Comparison of ENCODE assay signal across 15 cellular contexts in the genomic region with DNA sequence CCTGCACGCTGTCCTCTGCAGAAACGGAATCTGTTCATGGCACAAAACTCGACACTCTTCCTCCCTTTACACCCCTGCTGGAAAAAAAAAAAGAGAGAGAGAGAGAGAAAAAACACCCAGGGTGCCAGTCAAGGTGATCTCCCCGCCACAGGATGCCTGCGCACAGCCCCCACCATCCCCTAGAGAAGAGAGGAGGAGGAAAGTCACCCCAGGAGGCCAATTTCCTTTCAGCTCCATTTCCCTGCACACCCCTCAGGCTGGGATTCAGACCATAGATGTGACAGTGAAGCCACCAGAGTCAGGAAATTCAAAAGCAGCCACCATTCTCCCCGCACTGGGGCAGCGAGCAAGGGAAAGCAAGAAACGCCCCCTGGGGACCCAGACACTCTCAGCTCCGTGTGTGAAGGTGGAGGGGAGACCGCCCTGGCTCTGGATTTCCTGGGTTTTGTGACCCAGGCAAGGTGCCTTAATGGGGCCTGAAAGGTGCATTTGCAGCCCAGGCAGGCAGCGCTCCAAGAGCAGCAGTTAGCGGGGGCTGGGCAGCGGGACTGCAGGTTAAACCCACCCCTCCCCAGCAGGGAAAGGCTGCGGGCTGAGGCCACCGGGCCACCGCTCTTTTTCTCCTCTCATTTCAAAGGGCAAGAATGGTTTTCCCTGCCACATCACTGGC.
DNase-seq lines count a peak whose midpoint lies in the region; ATAC-seq and TF ChIP-seq lines count a peak whose summit lies in the region.
"Had no signal": no experiment of that assay in that cellular context is flagged by ENCODE, and none has a peak within 500 bp of the region (broad histone marks: within the 10 kb centered on the region; RNA-seq: fewer than 3 reads in every experiment).

No MANE protein-coding gene starts in this region.

- H3K9me3 ChIP-seq in CD8-positive, alpha-beta T cell (ENCODE audit: low read length) = no peaks in the 10 kb centered on the region
- H3K9me3 ChIP-seq: ovary, tibial artery had no signal

- no peaks in the 10 kb centered on the region for H3K36me3 ChIP-seq in CD8-positive, alpha-beta T cell (ENCODE audit: insufficient read depth, low read length)
- H3K36me3 ChIP-seq: ovary, tibial artery had no signal

- no peaks in the 10 kb centered on the region for H3K27me3 ChIP-seq in CD8-positive, alpha-beta T cell (ENCODE audit: insufficient read depth, low read length)
- H3K27me3 ChIP-seq: ovary had no signal

- peak; percentile 36 for ATAC-seq in CD8-positive, alpha-beta T cell
- ATAC-seq in activated CD8-positive, alpha-beta T cell treated with anti-CD3 and anti-CD28 coated beads for 36 hours = no peak
- ATAC-seq in GM18867 (IDR thresholded peaks at IDR 0.05; ENCODE audit: unreplicated experiment) = no peak
- ATAC-seq: T-helper 17 cell had no signal

- peaks cover 96% of the 10 kb centered on the region for H3K4me1 ChIP-seq in CD8-positive, alpha-beta T cell (ENCODE audit: insufficient read depth, low read length)
- H3K4me1 ChIP-seq: tibial artery had no signal

- H3K4me1 Mint-ChIP-seq in CD8-positive, alpha-beta T cell (ENCODE audit: low read depth) = peaks cover 62% of the 10 kb centered on the region
- peaks cover 62% of the 10 kb centered on the region for H3K4me1 Mint-ChIP-seq in activated CD8-positive, alpha-beta T cell treated with anti-CD3 and anti-CD28 coated beads for 36 hours (ENCODE audit: low read depth)
- peaks cover 18% of the 10 kb centered on the region for H3K4me1 Mint-ChIP-seq in neural crest cell

- H3K27me3 Mint-ChIP-seq in CD8-positive, alpha-beta T cell (ENCODE audit: low read depth) = no peaks in the 10 kb centered on the region
- no peaks in the 10 kb centered on the region for H3K27me3 Mint-ChIP-seq in activated CD8-positive, alpha-beta T cell treated with anti-CD3 and anti-CD28 coated beads for 36 hours
- H3K27me3 Mint-ChIP-seq in neural crest cell (ENCODE audit: low read depth) = peaks cover 50% of the 10 kb centered on the region
- H3K27me3 Mint-ChIP-seq: T-helper 17 cell had no signal

- CTCF ChIA-PET in CD8-positive, alpha-beta T cell (lab: Charles Lee) = interaction anchor here (1.0 to 11.6 kb wide), 5 partner anchors 18 to 151 kb away, joined by 3 to 117 read pairs (median 5); no protein-coding TSS in a partner anchor
- CTCF ChIA-PET in activated CD8-positive, alpha-beta T cell treated with anti-CD3 and anti-CD28 coated beads for 36 hours (lab: Charles Lee) = interaction anchor here (3.4 to 12.5 kb wide), 4 partner anchors 20 to 148 kb away, joined by 18 to 162 read pairs (median 36); no protein-coding TSS in a partner anchor

- peaks cover under 1% of the 10 kb centered on the region for H3K36me3 Mint-ChIP-seq in CD8-positive, alpha-beta T cell
- H3K36me3 Mint-ChIP-seq in activated CD8-positive, alpha-beta T cell treated with anti-CD3 and anti-CD28 coated beads for 36 hours (ENCODE audit: low read depth) = peaks cover 5% of the 10 kb centered on the region
- H3K36me3 Mint-ChIP-seq in neural crest cell (ENCODE audit: low read depth) = no peaks in the 10 kb centered on the region

- no peak for TF ChIP-seq CTCF in CD8-positive, alpha-beta T cell (IDR thresholded peaks at IDR 0.05)
- no peak for TF ChIP-seq CTCF in activated CD8-positive, alpha-beta T cell treated with anti-CD3 and anti-CD28 coated beads for 36 hours (IDR thresholded peaks at IDR 0.05)
- no peak for TF ChIP-seq CTCF in neural crest cell (conservative IDR thresholded peaks at IDR 0.05)

- H3K4me3 ChIP-seq in CD8-positive, alpha-beta T cell (ENCODE audit: low read depth, low read length) = peak overlapping the region; percentile 57
- H3K4me3 ChIP-seq: coronary artery, lung, ovary, tibial artery had no signal

- H3K9me3 Mint-ChIP-seq in CD8-positive, alpha-beta T cell = no peaks in the 10 kb centered on the region
- H3K9me3 Mint-ChIP-seq in activated CD8-positive, alpha-beta T cell treated with anti-CD3 and anti-CD28 coated beads for 36 hours = no peaks in the 10 kb centered on the region
- no peaks in the 10 kb centered on the region for H3K9me3 Mint-ChIP-seq in neural crest cell

- no peak overlapping the region for H3K4me3 Mint-ChIP-seq in CD8-positive, alpha-beta T cell
- no peak overlapping the region for H3K4me3 Mint-ChIP-seq in activated CD8-positive, alpha-beta T cell treated with anti-CD3 and anti-CD28 coated beads for 36 hours
- peak overlapping the region; percentile 35 for H3K4me3 Mint-ChIP-seq in neural crest cell
- H3K4me3 Mint-ChIP-seq: T-helper 17 cell had no signal

- intact Hi-C loops in CD8-positive, alpha-beta T cell (cut with DNase I, micrococcal nuclease) = loop anchor here in 1 of 2 experiments (1.0 to 2.0 kb wide), 2 partner anchors 20 to 30 kb away; no protein-coding TSS in a partner anchor
- intact Hi-C loops in activated CD8-positive, alpha-beta T cell treated with anti-CD3 and anti-CD28 coated beads for 36 hours (cut with micrococcal nuclease) = no loop called here

- peak; percentile 29 for DNase-seq in activated CD4-positive, CD25-positive, alpha-beta regulatory T cell treated with anti-CD3 and anti-CD28 coated beads, Interleukin-2, amount 50 U/mL, for 72 hours
- DNase-seq in activated CD4-positive, CD25-positive, alpha-beta regulatory T cell (lab: John Stamatoyannopoulos, UW) = no peak
- peak in 2 of 7 experiments; percentile 61 to 68 for DNase-seq in CD8-positive, alpha-beta T cell
- DNase-seq in activated CD8-positive, alpha-beta T cell treated with anti-CD3 and anti-CD28 coated beads for 36 hours = peak; percentile 55
- no peak for DNase-seq in neural crest cell (ENCODE audit: low read depth, low spot score)
- DNase-seq in GM19240 (ENCODE audit: insufficient read length, low spot score) = no peak
- DNase-seq in NCI-H1694 (lab: John Stamatoyannopoulos, UW) = no peak
- DNase-seq: ACHN, NCI-H446, T-helper 17 cell had no signal

- POLR2A ChIA-PET in CD8-positive, alpha-beta T cell (lab: Charles Lee) = interaction anchor here (0.6 to 1.3 kb wide), 7 partner anchors 8 to 159 kb away, joined by 3 to 6 read pairs (median 3); partner anchors contain the start of gene GPR18
- POLR2A ChIA-PET in activated CD8-positive, alpha-beta T cell treated with anti-CD3 and anti-CD28 coated beads for 36 hours (lab: Charles Lee) = interaction anchor here (1.1 to 3.4 kb wide), 4 partner anchors 8 to 64 kb away, joined by 3 to 27 read pairs (median 10); no protein-coding TSS in a partner anchor

- no peak overlapping the region for H3K27ac Mint-ChIP-seq in CD8-positive, alpha-beta T cell
- no peak overlapping the region for H3K27ac Mint-ChIP-seq in activated CD8-positive, alpha-beta T cell treated with anti-CD3 and anti-CD28 coated beads for 36 hours
- no peak overlapping the region for H3K27ac Mint-ChIP-seq in neural crest cell (ENCODE audit: unreplicated experiment)

- H3K27ac ChIP-seq in CD8-positive, alpha-beta T cell (ENCODE audit: low read depth, low read length) = peak overlapping the region; percentile 60
- H3K27ac ChIP-seq: coronary artery, ovary, tibial artery had no signal

Comparison
In these comparisons a context has a peak if more than half of its experiments do, and no peak if none do; other contexts are left out.
1. DNase-seq: peak in activated CD4-positive, CD25-positive, alpha-beta regulatory T cell treated with anti-CD3 and anti-CD28 coated beads, Interleukin-2, amount 50 U/mL, for 72 hours (single experiment) and activated CD8-positive, alpha-beta T cell treated with anti-CD3 and anti-CD28 coated beads for 36 hours (single experiment); none in activated CD4-positive, CD25-positive, alpha-beta regulatory T cell (0 of 4), neural crest cell (single experiment), GM19240 (single experiment) and NCI-H1694 (single experiment).